8 cellular contexts compared by ENCODE assay signal in genomic region chrX:102650903-102651241, GRCh38. TPM values are rescaled to one million over a fixed set of nuclear protein-coding genes. Genes with fewer than 3 reads are reported as not detected.
DNase-seq lines count a peak whose midpoint lies in the region; ATAC-seq and TF ChIP-seq lines count a peak whose summit lies in the region.

No MANE protein-coding gene starts in this region.

- H3K4me3 ChIP-seq in GM12875 (ENCODE audit: low read depth, low read length), result peak overlapping the region; percentile 59
- peak overlapping the region; percentile 61 for H3K4me3 ChIP-seq in WI38 (ENCODE audit: low read depth, low read length)
- H3K4me3 ChIP-seq in cardiac muscle cell, result peak overlapping the region; percentile 36
- peak overlapping the region; percentile 52 for H3K4me3 ChIP-seq in retinal pigment epithelial cell (ENCODE audit: low read length)

- no peaks in the 10 kb centered on the region for H3K9me3 ChIP-seq in cardiac muscle cell (ENCODE audit: low read depth)

- ATAC-seq in HG02588 (IDR thresholded peaks at IDR 0.05; ENCODE audit: unreplicated experiment), result no peak
- ATAC-seq in GM19035 (IDR thresholded peaks at IDR 0.05; ENCODE audit: unreplicated experiment), result no peak

- TF ChIP-seq CTCF in GM12875 (IDR thresholded peaks at IDR 0.05; ENCODE audit: borderline replicate concordance, insufficient read depth, low read depth, low read length) (no peak), WI38 (IDR thresholded peaks at IDR 0.05; ENCODE audit: low read depth, low read length) (no peak), cardiac muscle cell (IDR thresholded peaks at IDR 0.05; ENCODE audit: low read depth, low read length) (no peak), retinal pigment epithelial cell (conservative IDR thresholded peaks at IDR 0.05; ENCODE audit: low read depth, low read length) (no peak)

- DNase-seq in cardiac muscle cell (ENCODE audit: low read depth in 1 of 2, low spot score in 1 of 2) (no peak), retinal pigment epithelial cell (ENCODE audit: low read depth) (no peak), inferior parietal cortex (ENCODE audit: extremely low spot score) (no peak), glomerular visceral epithelial cell (ENCODE audit: extremely low spot score) (no peak)

- H3K4me1 ChIP-seq in cardiac muscle cell (ENCODE audit: low read depth), result no peaks in the 10 kb centered on the region

- H3K27ac ChIP-seq in cardiac muscle cell, result no peak overlapping the region

- H3K27me3 ChIP-seq in cardiac muscle cell, result no peaks in the 10 kb centered on the region

- no peaks in the 10 kb centered on the region for H3K36me3 ChIP-seq in cardiac muscle cell

RNA-seq across cellular contexts. Expression of gene GPRASP1, which starts 0.4 kb away (rescaled TPM):
- 3.2 and 8.7 TPM in 2 replicates for total RNA-seq in cardiac muscle cell
- polyA plus RNA-seq in cardiac muscle cell, result 4.2 and 9.3 TPM in 2 replicates

RNA-seq across cellular contexts. Expression of gene ARMCX5, which starts 51.6 kb away (rescaled TPM):
- total RNA-seq in cardiac muscle cell, result 23.9 and 31.3 TPM in 2 replicates
- polyA plus RNA-seq in cardiac muscle cell, result 10.0 and 14.0 TPM in 2 replicates
